7 cellular contexts compared by ENCODE assay signal in the genomic region with DNA sequence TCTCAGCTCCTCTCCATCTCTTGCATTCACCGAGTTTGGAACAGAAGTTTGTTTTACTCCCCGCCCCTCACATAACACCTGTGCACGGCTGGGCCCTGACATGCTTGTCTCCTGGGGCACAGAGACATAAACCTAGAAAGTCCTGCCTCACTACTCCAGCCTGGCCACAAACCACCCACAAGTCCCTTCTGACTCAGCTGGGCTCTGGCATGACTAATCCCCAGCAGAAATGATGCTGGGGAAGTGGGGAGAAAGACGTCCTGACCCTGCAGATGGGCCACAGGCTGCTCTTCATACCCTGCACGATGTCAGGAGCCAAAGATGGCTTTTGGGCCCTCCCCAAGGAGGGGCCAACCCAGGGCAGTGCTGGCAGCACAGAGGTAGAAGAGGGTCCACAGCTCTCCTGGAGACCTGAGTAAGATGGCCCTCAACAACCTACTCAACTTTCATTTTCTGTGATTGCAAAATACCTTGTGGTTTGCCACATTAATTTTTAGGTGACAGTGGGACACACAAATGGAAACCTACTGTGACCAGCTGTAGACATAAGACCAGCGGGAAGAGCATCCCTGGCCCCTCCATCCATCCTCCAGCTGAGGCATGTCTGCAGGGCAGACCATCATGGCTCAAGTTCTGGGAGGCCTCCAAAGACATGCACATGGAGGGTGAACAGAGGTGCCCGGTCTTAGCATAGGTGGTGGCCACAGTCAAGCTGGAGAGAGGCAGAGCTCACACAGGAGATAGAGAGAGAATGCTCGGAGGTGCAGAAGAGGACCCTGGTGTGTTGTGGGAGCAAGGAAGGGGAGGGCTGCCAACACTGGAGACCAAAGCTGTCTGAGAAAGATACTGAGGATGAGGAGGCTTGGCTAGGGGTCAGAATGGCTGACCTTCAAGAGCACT. TPM values are rescaled to one million over a fixed set of nuclear protein-coding genes. Genes with fewer than 3 reads are reported as not detected.
DNase-seq lines count a peak whose midpoint lies in the region; ATAC-seq lines count a peak whose summit lies in the region.

No MANE protein-coding gene starts in this region.

- intact Hi-C loops in Right ventricle myocardium inferior (cut with DNase I): no loop called here

- no peaks in the 10 kb centered on the region for H3K9me3 Mint-ChIP-seq in natural killer cell treated with Interleukin-12 subunit alpha and Interleukin-12 subunit beta and Interleukin-15 and Interleukin-18, amount 100 ng/mL, for 72 hours

- ATAC-seq in GM19025 (IDR thresholded peaks at IDR 0.05; ENCODE audit: low read depth, unreplicated experiment): peak; percentile 95
- ATAC-seq in HG03060 (IDR thresholded peaks at IDR 0.05; ENCODE audit: low read depth, unreplicated experiment): peak; percentile 95
- ATAC-seq in natural killer cell treated with Interleukin-12 subunit alpha and Interleukin-12 subunit beta and Interleukin-15 and Interleukin-18, amount 100 ng/mL, for 72 hours: peak; percentile 96 to 97
- no peak for ATAC-seq in Right ventricle myocardium inferior

- DNase-seq in RKO (ENCODE audit: low spot score): peak; percentile 70
- DNase-seq in activated naive CD4-positive, alpha-beta T cell treated with anti-CD3 and anti-CD28 coated beads, Interleukin-2, amount 50 U/mL, for 16 hours: peak; percentile 56
- DNase-seq in natural killer cell treated with Interleukin-12 subunit alpha and Interleukin-12 subunit beta and Interleukin-15 and Interleukin-18, amount 100 ng/mL, for 72 hours (ENCODE audit: low spot score): peak; percentile 90
- DNase-seq in NCI-H146 treated with DMSO at 0.1 percent for 48 hours (lab: John Stamatoyannopoulos, UW; ENCODE audit: unreplicated experiment): no peak
- no peak for DNase-seq in Right ventricle myocardium inferior (ENCODE audit: missing footprints)

- peaks cover 0 to 13% of the 10 kb centered on the region in 2 donors for H3K27me3 Mint-ChIP-seq in natural killer cell treated with Interleukin-12 subunit alpha and Interleukin-12 subunit beta and Interleukin-15 and Interleukin-18, amount 100 ng/mL, for 72 hours

- H3K27ac Mint-ChIP-seq in natural killer cell treated with Interleukin-12 subunit alpha and Interleukin-12 subunit beta and Interleukin-15 and Interleukin-18, amount 100 ng/mL, for 72 hours: peak overlapping the region; percentile 84

- H3K4me1 Mint-ChIP-seq in natural killer cell treated with Interleukin-12 subunit alpha and Interleukin-12 subunit beta and Interleukin-15 and Interleukin-18, amount 100 ng/mL, for 72 hours (ENCODE audit: low read depth in 2 of 2): peaks cover 26 to 44% of the 10 kb centered on the region in 2 donors

- peak overlapping the region; percentile 68 for H3K4me3 Mint-ChIP-seq in natural killer cell treated with Interleukin-12 subunit alpha and Interleukin-12 subunit beta and Interleukin-15 and Interleukin-18, amount 100 ng/mL, for 72 hours

- H3K36me3 Mint-ChIP-seq in natural killer cell treated with Interleukin-12 subunit alpha and Interleukin-12 subunit beta and Interleukin-15 and Interleukin-18, amount 100 ng/mL, for 72 hours: peaks cover 4% of the 10 kb centered on the region

RNA-seq across cellular contexts. Expression of a gene that starts 40.0 kb away (rescaled TPM):
- 10 to 100 TPM in 1 of 2 donors, 1 to 10 TPM in 1; 8.9 to 32.2 TPM for total RNA-seq in natural killer cell treated with Interleukin-12 subunit alpha and Interleukin-12 subunit beta and Interleukin-15 and Interleukin-18, amount 100 ng/mL, for 72 hours
- total RNA-seq in Right ventricle myocardium inferior: 18.6 TPM

Comparison
In these comparisons a context has a peak if more than half of its experiments do, and no peak if none do; other contexts are left out.
1. DNase-seq: peak in RKO (single experiment), activated naive CD4-positive, alpha-beta T cell treated with anti-CD3 and anti-CD28 coated beads, Interleukin-2, amount 50 U/mL, for 16 hours (single experiment) and natural killer cell treated with Interleukin-12 subunit alpha and Interleukin-12 subunit beta and Interleukin-15 and Interleukin-18, amount 100 ng/mL, for 72 hours (single experiment); none in NCI-H146 treated with DMSO at 0.1 percent for 48 hours (single experiment) and Right ventricle myocardium inferior (single experiment).